In genomic region chr12:88383405-88383804, GRCh38 we compare ENCODE assay signal across 18 cellular contexts.
DNase-seq lines count a peak whose midpoint lies in the region; ATAC-seq and TF ChIP-seq lines count a peak whose summit lies in the region.
"Had no signal": no experiment of that assay in that cellular context is flagged by ENCODE, and none has a peak within 500 bp of the region (broad histone marks: within the 10 kb centered on the region; RNA-seq: fewer than 3 reads in every experiment).

No MANE protein-coding gene starts in this region.

- in situ Hi-C loops in KBM-7 (cut with MboI; ENCODE audit: low pct_unique_long_range_greater_than_20kb, low sequenced_read_pairs) = no loop called here

- ATAC-seq in GM19328 (IDR thresholded peaks at IDR 0.05; ENCODE audit: unreplicated experiment) = peak; percentile 67
- ATAC-seq in HG02870 (IDR thresholded peaks at IDR 0.05; ENCODE audit: unreplicated experiment) = peak; percentile 66
- no peak for ATAC-seq in GM18907 (IDR thresholded peaks at IDR 0.05; ENCODE audit: unreplicated experiment)
- ATAC-seq: activated T-cell treated with anti-CD3 and anti-CD28 coated beads, Interleukin-2, amount 50 U/mL, for 72 hours; pancreas had no signal

- peak; percentile 15 for DNase-seq in KBM-7
- DNase-seq in NCI-H510A (lab: John Stamatoyannopoulos, UW) = no peak
- no peak for DNase-seq in DMS 273 treated with DMSO at 0.1 percent for 48 hours (lab: John Stamatoyannopoulos, UW)
- DNase-seq in GM10266 (ENCODE audit: extremely low spot score) = no peak
- DNase-seq: activated naive CD4-positive, alpha-beta T cell treated with anti-CD3 and anti-CD28 coated beads, Interleukin-2, amount 50 U/mL, for 16 hours; activated T-cell treated with anti-CD3 and anti-CD28 coated beads, Interleukin-2, amount 50 U/mL, for 72 hours; effector CD4-positive, alpha-beta T cell; naive B cell; NCI-H1694 treated with DMSO at 0.1 percent for 48 hours; NCI-H345; NK-92 treated with Interleukin-12 subunit alpha and Interleukin-12 subunit beta, amount 100 ng/mL, for 24 hours; pancreas; sigmoid colon; stimulated activated naive CD4-positive, alpha-beta T cell treated with Interleukin-2 at 50 U/mL for 16 hours; thyroid gland had no signal

- TF ChIP-seq CTCF in GM10266 (IDR thresholded peaks at IDR 0.05; ENCODE audit: control insufficient read depth, insufficient read depth, low read depth, missing control alignments) = no peak
